7 cellular contexts compared by ENCODE assay signal in genomic region chr10:59177031-59177861, GRCh38. TPM values are rescaled to one million over a fixed set of nuclear protein-coding genes. Genes with fewer than 3 reads are reported as not detected.
DNase-seq lines count a peak whose midpoint lies in the region; TF ChIP-seq lines count a peak whose summit lies in the region.

No MANE protein-coding gene starts in this region.

- no peak overlapping the region for H3K9ac ChIP-seq in liver (ENCODE audit: low read depth in 1 of 2, low read length in 2 of 2)

- peak; percentile 44 to 58 for TF ChIP-seq RAD21 in liver (IDR thresholded peaks at IDR 0.05)

- H3K4me3 ChIP-seq in coronary artery (peak overlapping the region; percentile 70), liver (ENCODE audit: low read depth in 1 of 3, low read length in 3 of 3) (peak overlapping the region; percentile 46 to 79 (median 56)), tibial artery (peak overlapping the region; percentile 29 to 51)

- H3K27me3 ChIP-seq in liver (ENCODE audit: control insufficient read depth in 4 of 4, insufficient read depth in 4 of 4, low read length in 3 of 4) = no peaks in the 10 kb centered on the region
- H3K27me3 ChIP-seq in tibial artery = peaks cover 3 to 22% of the 10 kb centered on the region in 2 donors

- intact Hi-C loops in tibial artery (cut with DNase I; ENCODE audit: low total_unique reads) = no loop called here

- H3K9me3 ChIP-seq in liver (ENCODE audit: control insufficient read depth in 4 of 4, low read length in 3 of 4) (no peaks in the 10 kb centered on the region), tibial artery (no peaks in the 10 kb centered on the region)

- H3K36me3 ChIP-seq in liver (ENCODE audit: control insufficient read depth in 4 of 4, insufficient read depth in 3 of 4, low read depth in 1 of 4, low read length in 3 of 4) = no peaks in the 10 kb centered on the region
- no peaks in the 10 kb centered on the region for H3K36me3 ChIP-seq in tibial artery

- H3K27ac ChIP-seq in coronary artery (no peak overlapping the region), liver (ENCODE audit: low read depth in 1 of 2, low read length in 2 of 2) (peak overlapping the region; percentile 56 to 60), tibial artery (no peak overlapping the region)

- TF ChIP-seq CTCF in GM20000 (IDR thresholded peaks at IDR 0.05; ENCODE audit: extremely low read depth, missing control alignments) (no peak), coronary artery (IDR thresholded peaks at IDR 0.05) (no peak), liver (IDR thresholded peaks at IDR 0.05; ENCODE audit: low read depth, low read length, missing input control) (no peak), tibial artery (IDR thresholded peaks at IDR 0.05) (no peak)

- 7% methylated on average over 42 of the region's 42 CpGs for WGBS in liver

- H3K4me1 ChIP-seq in liver (ENCODE audit: control insufficient read depth in 4 of 4, insufficient read depth in 4 of 4, low read length in 3 of 4) = peaks cover 4 to 26% (median 12%) of the 10 kb centered on the region in 4 donors
- peaks cover 0 to 18% (median 15%) of the 10 kb centered on the region in 4 donors for H3K4me1 ChIP-seq in tibial artery

- peak; percentile 44 for DNase-seq in GM20000 (ENCODE audit: low spot score)
- peak; percentile 31 for DNase-seq in NCI-H446 treated with DMSO at 0.1 percent for 48 hours (lab: John Stamatoyannopoulos, UW)
- no peak for DNase-seq in coronary artery (ENCODE audit: low spot score)
- DNase-seq in tibial artery = no peak
- no peak for DNase-seq in activated CD4-positive, alpha-beta T cell treated with anti-CD3 and anti-CD28 coated beads for 48 hours
- no peak for DNase-seq in stimulated activated CD4-positive, alpha-beta T cell treated with anti-CD3 and anti-CD28 coated beads, Interleukin-2, amount 100 ng/mL, for 48 hours

TF ChIP-seq in liver, 16 proteins besides CTCF, POLR2A, EP300 and RAD21:
- TF ChIP-seq, protein P1, sequence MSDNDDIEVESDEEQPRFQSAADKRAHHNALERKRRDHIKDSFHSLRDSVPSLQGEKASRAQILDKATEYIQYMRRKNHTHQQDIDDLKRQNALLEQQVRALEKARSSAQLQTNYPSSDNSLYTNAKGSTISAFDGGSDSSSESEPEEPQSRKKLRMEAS (IDR thresholded peaks at IDR 0.05) = no peak
- TF ChIP-seq TAF1 (conservative IDR thresholded peaks at IDR 0.05) (no peak), RXRA (IDR thresholded peaks at IDR 0.05) (peak in 1 of 2 donors; percentile 30), ATF3 (IDR thresholded peaks at IDR 0.05) (no peak), JUND (IDR thresholded peaks at IDR 0.05) (peak; percentile 40 to 55), HNF4G (IDR thresholded peaks at IDR 0.05) (no peak), FOXA2 (IDR thresholded peaks at IDR 0.05) (no peak), HNF4A (conservative IDR thresholded peaks at IDR 0.05) (peak in 1 of 2 donors; percentile 6), SP1 (IDR thresholded peaks at IDR 0.05) (no peak), EGR1 (IDR thresholded peaks at IDR 0.05; ENCODE audit: low read depth in 2 of 2) (no peak), YY1 (IDR thresholded peaks at IDR 0.05) (peak; percentile 56), NR2F2 (IDR thresholded peaks at IDR 0.05) (no peak), GABPA (IDR thresholded peaks at IDR 0.05 in 1 of 2, conservative IDR thresholded peaks at IDR 0.05 in 1 of 2) (no peak), FOXA1 (IDR thresholded peaks at IDR 0.05) (no peak)
- TF ChIP-seq, protein P2, sequence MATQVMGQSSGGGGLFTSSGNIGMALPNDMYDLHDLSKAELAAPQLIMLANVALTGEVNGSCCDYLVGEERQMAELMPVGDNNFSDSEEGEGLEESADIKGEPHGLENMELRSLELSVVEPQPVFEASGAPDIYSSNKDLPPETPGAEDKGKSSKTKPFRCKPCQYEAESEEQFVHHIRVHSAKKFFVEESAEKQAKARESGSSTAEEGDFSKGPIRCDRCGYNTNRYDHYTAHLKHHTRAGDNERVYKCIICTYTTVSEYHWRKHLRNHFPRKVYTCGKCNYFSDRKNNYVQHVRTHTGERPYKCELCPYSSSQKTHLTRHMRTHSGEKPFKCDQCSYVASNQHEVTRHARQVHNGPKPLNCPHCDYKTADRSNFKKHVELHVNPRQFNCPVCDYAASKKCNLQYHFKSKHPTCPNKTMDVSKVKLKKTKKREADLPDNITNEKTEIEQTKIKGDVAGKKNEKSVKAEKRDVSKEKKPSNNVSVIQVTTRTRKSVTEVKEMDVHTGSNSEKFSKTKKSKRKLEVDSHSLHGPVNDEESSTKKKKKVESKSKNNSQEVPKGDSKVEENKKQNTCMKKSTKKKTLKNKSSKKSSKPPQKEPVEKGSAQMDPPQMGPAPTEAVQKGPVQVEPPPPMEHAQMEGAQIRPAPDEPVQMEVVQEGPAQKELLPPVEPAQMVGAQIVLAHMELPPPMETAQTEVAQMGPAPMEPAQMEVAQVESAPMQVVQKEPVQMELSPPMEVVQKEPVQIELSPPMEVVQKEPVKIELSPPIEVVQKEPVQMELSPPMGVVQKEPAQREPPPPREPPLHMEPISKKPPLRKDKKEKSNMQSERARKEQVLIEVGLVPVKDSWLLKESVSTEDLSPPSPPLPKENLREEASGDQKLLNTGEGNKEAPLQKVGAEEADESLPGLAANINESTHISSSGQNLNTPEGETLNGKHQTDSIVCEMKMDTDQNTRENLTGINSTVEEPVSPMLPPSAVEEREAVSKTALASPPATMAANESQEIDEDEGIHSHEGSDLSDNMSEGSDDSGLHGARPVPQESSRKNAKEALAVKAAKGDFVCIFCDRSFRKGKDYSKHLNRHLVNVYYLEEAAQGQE (IDR thresholded peaks at IDR 0.05) = peak; percentile 100
- TF ChIP-seq, protein P3, sequence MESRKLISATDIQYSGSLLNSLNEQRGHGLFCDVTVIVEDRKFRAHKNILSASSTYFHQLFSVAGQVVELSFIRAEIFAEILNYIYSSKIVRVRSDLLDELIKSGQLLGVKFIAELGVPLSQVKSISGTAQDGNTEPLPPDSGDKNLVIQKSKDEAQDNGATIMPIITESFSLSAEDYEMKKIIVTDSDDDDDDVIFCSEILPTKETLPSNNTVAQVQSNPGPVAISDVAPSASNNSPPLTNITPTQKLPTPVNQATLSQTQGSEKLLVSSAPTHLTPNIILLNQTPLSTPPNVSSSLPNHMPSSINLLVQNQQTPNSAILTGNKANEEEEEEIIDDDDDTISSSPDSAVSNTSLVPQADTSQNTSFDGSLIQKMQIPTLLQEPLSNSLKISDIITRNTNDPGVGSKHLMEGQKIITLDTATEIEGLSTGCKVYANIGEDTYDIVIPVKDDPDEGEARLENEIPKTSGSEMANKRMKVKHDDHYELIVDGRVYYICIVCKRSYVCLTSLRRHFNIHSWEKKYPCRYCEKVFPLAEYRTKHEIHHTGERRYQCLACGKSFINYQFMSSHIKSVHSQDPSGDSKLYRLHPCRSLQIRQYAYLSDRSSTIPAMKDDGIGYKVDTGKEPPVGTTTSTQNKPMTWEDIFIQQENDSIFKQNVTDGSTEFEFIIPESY (IDR thresholded peaks at IDR 0.05) = no peak

RNA-seq across cellular contexts. Expression of gene PHYHIPL, which starts 0.8 kb away (rescaled TPM):
- total RNA-seq in liver = 1 to 10 TPM; 1.3 to 2.5 TPM
- polyA plus RNA-seq in liver = 1 to 10 TPM; 1.5 to 3.0 TPM

Comparison
In these comparisons a context has a peak if more than half of its experiments do, and no peak if none do; other contexts are left out.
1. DNase-seq: peak in GM20000 (single experiment) and NCI-H446 treated with DMSO at 0.1 percent for 48 hours (single experiment); none in coronary artery (single experiment), tibial artery (0 of 2), activated CD4-positive, alpha-beta T cell treated with anti-CD3 and anti-CD28 coated beads for 48 hours (single experiment) and stimulated activated CD4-positive, alpha-beta T cell treated with anti-CD3 and anti-CD28 coated beads, Interleukin-2, amount 100 ng/mL, for 48 hours (0 of 2).
2. H3K27ac ChIP-seq: peak in liver (2 of 2); none in coronary artery (0 of 2) and tibial artery (0 of 2).
3. Peak in every context shown above with its lines, with median percentiles within 50 percentile points of each other: H3K4me3 ChIP-seq.